ENCODE assay signal across 18 cellular contexts in genomic region chr5:127231118-127231517, GRCh38. TPM values are rescaled to one million over a fixed set of nuclear protein-coding genes. Genes with fewer than 3 reads are reported as not detected.
DNase-seq lines count a peak whose midpoint lies in the region; ATAC-seq and TF ChIP-seq lines count a peak whose summit lies in the region.
"Had no signal": no experiment of that assay in that cellular context is flagged by ENCODE, and none has a peak within 500 bp of the region (broad histone marks: within the 10 kb centered on the region; RNA-seq: fewer than 3 reads in every experiment).

No MANE protein-coding gene starts in this region.

- H3K9me3 ChIP-seq in HEK293 (ENCODE audit: control insufficient read depth, insufficient read depth, low read depth, low read length) = no peaks in the 10 kb centered on the region
- H3K9me3 ChIP-seq: MG63, Peyer's patch had no signal

- no peak for DNase-seq in activated T-cell treated with anti-CD3 and anti-CD28 coated beads, Interleukin-2, amount 50 U/mL, for 72 hours
- no peak for DNase-seq in activated T-cell treated with anti-CD3 and anti-CD28 coated beads, Interleukin-2, amount 50 U/mL, for 24 hours
- DNase-seq in endothelial cell (ENCODE audit: low spot score) = no peak
- DNase-seq in occipital lobe (lab: John Stamatoyannopoulos, UW) = no peak
- no peak for DNase-seq in GM10266 (ENCODE audit: extremely low spot score)
- no peak for DNase-seq in OCI-M2 (lab: John Stamatoyannopoulos, UW; ENCODE audit: unreplicated experiment)
- DNase-seq: ACHN, GOT3, MG63, NCI-H1105 treated with DMSO at 0.1 percent for 48 hours, NCI-H187, NCI-H446 treated with DMSO at 0.1 percent for 48 hours, NCI-H774, Peyer's patch, Right ventricle myocardium superior had no signal

- no peak overlapping the region for H3K4me3 ChIP-seq in HEK293 (ENCODE audit: low read depth, low read length)
- H3K4me3 ChIP-seq: MG63, Peyer's patch had no signal

- H3K27me3 Mint-ChIP-seq in activated T-cell treated with anti-CD3 and anti-CD28 coated beads, Interleukin-2, amount 50 U/mL, for 72 hours (ENCODE audit: low read depth) = no peaks in the 10 kb centered on the region
- H3K27me3 Mint-ChIP-seq in activated T-cell treated with anti-CD3 and anti-CD28 coated beads, Interleukin-2, amount 50 U/mL, for 24 hours = no peaks in the 10 kb centered on the region
- H3K27me3 Mint-ChIP-seq in endothelial cell (ENCODE audit: unreplicated experiment) (peaks cover 1% of the 10 kb centered on the region), nephron (ENCODE audit: low read depth) (peaks cover 19% of the 10 kb centered on the region)

- peaks cover 0 to 2% of the 10 kb centered on the region in 2 donors for H3K36me3 Mint-ChIP-seq in activated T-cell treated with anti-CD3 and anti-CD28 coated beads, Interleukin-2, amount 50 U/mL, for 72 hours (ENCODE audit: insufficient read depth in 2 of 2)
- H3K36me3 Mint-ChIP-seq in activated T-cell treated with anti-CD3 and anti-CD28 coated beads, Interleukin-2, amount 50 U/mL, for 24 hours (ENCODE audit: low read depth) = no peaks in the 10 kb centered on the region
- H3K36me3 Mint-ChIP-seq in endothelial cell (ENCODE audit: low read depth, unreplicated experiment) = no peaks in the 10 kb centered on the region
- H3K36me3 Mint-ChIP-seq in nephron (ENCODE audit: low read depth) = no peaks in the 10 kb centered on the region

- peaks cover 16% of the 10 kb centered on the region for H3K4me1 Mint-ChIP-seq in activated T-cell treated with anti-CD3 and anti-CD28 coated beads, Interleukin-2, amount 50 U/mL, for 72 hours (ENCODE audit: low read depth)
- H3K4me1 Mint-ChIP-seq in activated T-cell treated with anti-CD3 and anti-CD28 coated beads, Interleukin-2, amount 50 U/mL, for 24 hours (ENCODE audit: low read depth) = peaks cover 14% of the 10 kb centered on the region
- H3K4me1 Mint-ChIP-seq in endothelial cell (ENCODE audit: unreplicated experiment) (peaks cover 28% of the 10 kb centered on the region), nephron (peaks cover 4% of the 10 kb centered on the region)

- peak overlapping the region; percentile 6 to 42 for H3K4me3 Mint-ChIP-seq in activated T-cell treated with anti-CD3 and anti-CD28 coated beads, Interleukin-2, amount 50 U/mL, for 72 hours
- no peak overlapping the region for H3K4me3 Mint-ChIP-seq in activated T-cell treated with anti-CD3 and anti-CD28 coated beads, Interleukin-2, amount 50 U/mL, for 24 hours
- H3K4me3 Mint-ChIP-seq in endothelial cell (ENCODE audit: unreplicated experiment) = no peak overlapping the region
- H3K4me3 Mint-ChIP-seq in nephron = peak overlapping the region; percentile 16 to 70 (median 43)

- H3K27ac Mint-ChIP-seq in activated T-cell treated with anti-CD3 and anti-CD28 coated beads, Interleukin-2, amount 50 U/mL, for 72 hours = peak overlapping the region; percentile 34
- no peak overlapping the region for H3K27ac Mint-ChIP-seq in activated T-cell treated with anti-CD3 and anti-CD28 coated beads, Interleukin-2, amount 50 U/mL, for 24 hours
- H3K27ac Mint-ChIP-seq in endothelial cell (ENCODE audit: unreplicated experiment) (peak overlapping the region; percentile 34), nephron (no peak overlapping the region)

- no peaks in the 10 kb centered on the region for H3K4me1 ChIP-seq in HEK293 (ENCODE audit: control insufficient read depth, insufficient read depth, low read length)

- TF ChIP-seq CTCF in HEK293 (tag by site-specific recombination; IDR thresholded peaks at IDR 0.05) (no peak), endothelial cell (IDR thresholded peaks at IDR 0.05; ENCODE audit: unreplicated experiment) (no peak), nephron (IDR thresholded peaks at IDR 0.05; ENCODE audit: unreplicated experiment in 3 of 3) (no peak), GM10266 (IDR thresholded peaks at IDR 0.05; ENCODE audit: control insufficient read depth, insufficient read depth, low read depth, missing control alignments) (no peak)

- no peak overlapping the region for H3K27ac ChIP-seq in HEK293 (ENCODE audit: extremely low read depth, low read depth, low read length)
- H3K27ac ChIP-seq: KMS-11, Peyer's patch had no signal

- ATAC-seq in activated T-cell treated with anti-CD3 and anti-CD28 coated beads, Interleukin-2, amount 50 U/mL, for 72 hours (replicated peaks in 1 of 2) = no peak

- peaks cover 2 to 3% of the 10 kb centered on the region in 2 donors for H3K9me3 Mint-ChIP-seq in activated T-cell treated with anti-CD3 and anti-CD28 coated beads, Interleukin-2, amount 50 U/mL, for 72 hours
- peaks cover 5% of the 10 kb centered on the region for H3K9me3 Mint-ChIP-seq in activated T-cell treated with anti-CD3 and anti-CD28 coated beads, Interleukin-2, amount 50 U/mL, for 24 hours
- no peaks in the 10 kb centered on the region for H3K9me3 Mint-ChIP-seq in endothelial cell (ENCODE audit: unreplicated experiment)
- H3K9me3 Mint-ChIP-seq in nephron = no peaks in the 10 kb centered on the region

- CTCF ChIA-PET in HEK293 (lab: Yijun Ruan, JAX) = no interaction called here

- H3K36me3 ChIP-seq in HEK293 (ENCODE audit: control insufficient read depth in 2 of 2, insufficient read depth in 1 of 2, low read length in 2 of 2) = no peaks in the 10 kb centered on the region
- H3K36me3 ChIP-seq: MG63, Peyer's patch had no signal

- POLR2A ChIA-PET in HEK293 (lab: Yijun Ruan, JAX) = no interaction called here

TF ChIP-seq in HEK293, 187 proteins besides CTCF, POLR2A, EP300 and RAD21:
- TF ChIP-seq ZBTB44 (tag by site-specific recombination; IDR thresholded peaks at IDR 0.05) = no peak
- no peak for TF ChIP-seq ZNF48 (tag by site-specific recombination; IDR thresholded peaks at IDR 0.05)
- peak; percentile 95 for TF ChIP-seq ZNF677 (tag by site-specific recombination; IDR thresholded peaks at IDR 0.05)
- TF ChIP-seq ZNF791 (tag by site-specific recombination; IDR thresholded peaks at IDR 0.05) = no peak
- TF ChIP-seq ZNF629 (tag by site-specific recombination; IDR thresholded peaks at IDR 0.05) = no peak
TF ChIP-seq in HEK293: peak in this region for 1.

RNA-seq across cellular contexts. Expression of gene MEGF10, which starts 59.5 kb away (rescaled TPM):
- total RNA-seq in activated T-cell treated with anti-CD3 and anti-CD28 coated beads, Interleukin-2, amount 50 U/mL, for 72 hours = under 1 TPM in 1 of 2 donors, not detected in 1; 0.56 TPM
- 5.6 TPM for total RNA-seq in endothelial cell (ENCODE audit: unreplicated experiment)
- total RNA-seq in occipital lobe = 20.0 TPM

Comparison
In these comparisons a context has a peak if more than half of its experiments do, and no peak if none do; other contexts are left out.
1. H3K27ac Mint-ChIP-seq: peak in activated T-cell treated with anti-CD3 and anti-CD28 coated beads, Interleukin-2, amount 50 U/mL, for 72 hours (single experiment) and endothelial cell (single experiment); none in activated T-cell treated with anti-CD3 and anti-CD28 coated beads, Interleukin-2, amount 50 U/mL, for 24 hours (single experiment) and nephron (0 of 3).
2. H3K4me3 Mint-ChIP-seq: peak in activated T-cell treated with anti-CD3 and anti-CD28 coated beads, Interleukin-2, amount 50 U/mL, for 72 hours (2 of 2) and nephron (3 of 3); none in activated T-cell treated with anti-CD3 and anti-CD28 coated beads, Interleukin-2, amount 50 U/mL, for 24 hours (single experiment) and endothelial cell (single experiment).